ENCODE assay signal across 2 cellular contexts in the genomic region with DNA sequence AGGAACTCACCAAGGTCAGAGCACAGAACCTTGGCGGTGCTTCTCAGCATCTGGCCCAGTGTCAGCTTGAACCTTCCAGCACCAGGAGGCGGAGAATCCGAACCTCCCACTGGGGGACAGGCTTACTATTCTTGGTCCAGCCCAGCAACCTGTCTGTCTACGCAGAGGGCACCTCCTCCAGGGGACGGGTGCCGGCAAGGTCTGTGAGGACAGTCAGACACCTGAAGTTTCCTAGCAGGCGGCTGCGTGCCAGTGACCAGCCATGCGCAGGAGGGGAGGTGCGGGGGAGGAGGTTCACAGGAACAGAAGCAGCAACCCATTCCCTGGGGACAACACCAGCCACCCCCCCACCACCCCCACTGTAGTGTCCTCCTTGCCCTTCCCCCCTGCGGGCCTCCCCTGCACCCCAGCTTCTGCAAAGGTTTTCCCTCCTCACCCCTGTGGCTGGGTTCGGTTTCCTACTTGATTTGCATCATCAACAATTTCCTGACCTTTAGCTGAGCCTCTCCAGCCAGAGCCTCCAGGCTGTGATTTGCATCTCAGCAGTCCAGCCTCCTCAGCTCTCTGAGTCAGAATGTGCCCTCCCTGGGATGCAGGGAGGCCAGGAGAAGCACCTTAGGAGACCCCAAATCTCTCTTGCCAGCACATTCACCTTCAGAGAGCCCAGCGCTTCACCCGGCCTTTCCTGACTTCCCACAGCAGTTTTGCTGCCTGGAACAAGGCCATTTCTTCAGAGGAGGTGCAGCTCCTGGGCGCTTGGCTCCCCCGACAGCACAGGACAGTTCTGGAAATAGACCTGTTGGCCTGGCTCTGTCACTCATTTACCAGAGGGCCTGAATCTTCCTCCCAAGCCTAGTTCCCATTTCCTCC.
TF ChIP-seq lines count a peak whose summit lies in the region.

No MANE protein-coding gene starts in this region.

TF ChIP-seq in GM23338, 12 proteins besides CTCF, POLR2A, EP300 and RAD21 (continued from another document):
- TF ChIP-seq, protein P1, sequence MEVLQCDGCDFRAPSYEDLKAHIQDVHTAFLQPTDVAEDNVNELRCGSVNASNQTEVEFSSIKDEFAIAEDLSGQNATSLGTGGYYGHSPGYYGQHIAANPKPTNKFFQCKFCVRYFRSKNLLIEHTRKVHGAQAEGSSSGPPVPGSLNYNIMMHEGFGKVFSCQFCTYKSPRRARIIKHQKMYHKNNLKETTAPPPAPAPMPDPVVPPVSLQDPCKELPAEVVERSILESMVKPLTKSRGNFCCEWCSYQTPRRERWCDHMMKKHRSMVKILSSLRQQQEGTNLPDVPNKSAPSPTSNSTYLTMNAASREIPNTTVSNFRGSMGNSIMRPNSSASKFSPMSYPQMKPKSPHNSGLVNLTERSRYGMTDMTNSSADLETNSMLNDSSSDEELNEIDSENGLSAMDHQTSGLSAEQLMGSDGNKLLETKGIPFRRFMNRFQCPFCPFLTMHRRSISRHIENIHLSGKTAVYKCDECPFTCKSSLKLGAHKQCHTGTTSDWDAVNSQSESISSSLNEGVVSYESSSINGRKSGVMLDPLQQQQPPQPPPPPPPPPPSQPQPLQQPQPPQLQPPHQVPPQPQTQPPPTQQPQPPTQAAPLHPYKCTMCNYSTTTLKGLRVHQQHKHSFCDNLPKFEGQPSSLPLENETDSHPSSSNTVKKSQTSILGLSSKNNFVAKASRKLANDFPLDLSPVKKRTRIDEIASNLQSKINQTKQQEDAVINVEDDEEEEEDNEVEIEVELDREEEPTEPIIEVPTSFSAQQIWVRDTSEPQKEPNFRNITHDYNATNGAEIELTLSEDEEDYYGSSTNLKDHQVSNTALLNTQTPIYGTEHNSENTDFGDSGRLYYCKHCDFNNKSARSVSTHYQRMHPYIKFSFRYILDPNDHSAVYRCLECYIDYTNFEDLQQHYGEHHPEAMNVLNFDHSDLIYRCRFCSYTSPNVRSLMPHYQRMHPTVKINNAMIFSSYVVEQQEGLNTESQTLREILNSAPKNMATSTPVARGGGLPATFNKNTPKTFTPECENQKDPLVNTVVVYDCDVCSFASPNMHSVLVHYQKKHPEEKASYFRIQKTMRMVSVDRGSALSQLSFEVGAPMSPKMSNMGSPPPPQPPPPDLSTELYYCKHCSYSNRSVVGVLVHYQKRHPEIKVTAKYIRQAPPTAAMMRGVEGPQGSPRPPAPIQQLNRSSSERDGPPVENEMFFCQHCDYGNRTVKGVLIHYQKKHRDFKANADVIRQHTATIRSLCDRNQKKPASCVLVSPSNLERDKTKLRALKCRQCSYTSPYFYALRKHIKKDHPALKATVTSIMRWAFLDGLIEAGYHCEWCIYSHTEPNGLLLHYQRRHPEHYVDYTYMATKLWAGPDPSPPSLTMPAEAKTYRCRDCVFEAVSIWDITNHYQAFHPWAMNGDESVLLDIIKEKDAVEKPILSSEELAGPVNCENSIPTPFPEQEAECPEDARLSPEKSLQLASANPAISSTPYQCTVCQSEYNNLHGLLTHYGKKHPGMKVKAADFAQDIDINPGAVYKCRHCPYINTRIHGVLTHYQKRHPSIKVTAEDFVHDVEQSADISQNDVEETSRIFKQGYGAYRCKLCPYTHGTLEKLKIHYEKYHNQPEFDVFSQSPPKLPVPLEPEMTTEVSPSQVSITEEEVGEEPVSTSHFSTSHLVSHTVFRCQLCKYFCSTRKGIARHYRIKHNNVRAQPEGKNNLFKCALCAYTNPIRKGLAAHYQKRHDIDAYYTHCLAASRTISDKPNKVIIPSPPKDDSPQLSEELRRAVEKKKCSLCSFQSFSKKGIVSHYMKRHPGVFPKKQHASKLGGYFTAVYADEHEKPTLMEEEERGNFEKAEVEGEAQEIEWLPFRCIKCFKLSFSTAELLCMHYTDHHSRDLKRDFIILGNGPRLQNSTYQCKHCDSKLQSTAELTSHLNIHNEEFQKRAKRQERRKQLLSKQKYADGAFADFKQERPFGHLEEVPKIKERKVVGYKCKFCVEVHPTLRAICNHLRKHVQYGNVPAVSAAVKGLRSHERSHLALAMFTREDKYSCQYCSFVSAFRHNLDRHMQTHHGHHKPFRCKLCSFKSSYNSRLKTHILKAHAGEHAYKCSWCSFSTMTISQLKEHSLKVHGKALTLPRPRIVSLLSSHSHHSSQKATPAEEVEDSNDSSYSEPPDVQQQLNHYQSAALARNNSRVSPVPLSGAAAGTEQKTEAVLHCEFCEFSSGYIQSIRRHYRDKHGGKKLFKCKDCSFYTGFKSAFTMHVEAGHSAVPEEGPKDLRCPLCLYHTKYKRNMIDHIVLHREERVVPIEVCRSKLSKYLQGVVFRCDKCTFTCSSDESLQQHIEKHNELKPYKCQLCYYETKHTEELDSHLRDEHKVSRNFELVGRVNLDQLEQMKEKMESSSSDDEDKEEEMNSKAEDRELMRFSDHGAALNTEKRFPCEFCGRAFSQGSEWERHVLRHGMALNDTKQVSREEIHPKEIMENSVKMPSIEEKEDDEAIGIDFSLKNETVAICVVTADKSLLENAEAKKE (CRISPR knock-in tag; IDR thresholded peaks at IDR 0.05) = no peak
- TF ChIP-seq ETS1 (IDR thresholded peaks at IDR 0.05) = no peak
- no peak for TF ChIP-seq REST (IDR thresholded peaks at IDR 0.05; ENCODE audit: unreplicated experiment)
- no peak for TF ChIP-seq JUNB (IDR thresholded peaks at IDR 0.05; ENCODE audit: unreplicated experiment)
- no peak for TF ChIP-seq EZH2 (IDR thresholded peaks at IDR 0.05; ENCODE audit: low read depth, unreplicated experiment)
- no peak for TF ChIP-seq STAT1 (IDR thresholded peaks at IDR 0.05; ENCODE audit: unreplicated experiment)

TF ChIP-seq in WTC11, 78 proteins besides CTCF, POLR2A, EP300 and RAD21 (continued from another document):
- no peak for TF ChIP-seq JAZF1 (CRISPR knock-in tag; IDR thresholded peaks at IDR 0.05)
- no peak for TF ChIP-seq ZNF138 (CRISPR knock-in tag; conservative IDR thresholded peaks at IDR 0.05)
- TF ChIP-seq CREM (CRISPR knock-in tag; IDR thresholded peaks at IDR 0.05) = no peak
- no peak for TF ChIP-seq ZNF317 (CRISPR knock-in tag; IDR thresholded peaks at IDR 0.05; ENCODE audit: borderline replicate concordance, low read depth)
- TF ChIP-seq PRDM15 (CRISPR knock-in tag; IDR thresholded peaks at IDR 0.05) = no peak
- no peak for TF ChIP-seq NFYB (CRISPR knock-in tag; conservative IDR thresholded peaks at IDR 0.05; ENCODE audit: low read depth)
- no peak for TF ChIP-seq ETV6 (CRISPR knock-in tag; IDR thresholded peaks at IDR 0.05)
- no peak for TF ChIP-seq E2F5 (CRISPR knock-in tag; IDR thresholded peaks at IDR 0.05)
TF ChIP-seq in WTC11: peak in this region for 0.
